8 cellular contexts compared by ENCODE assay signal in genomic region chr1:42777860-42778259, GRCh38. TPM values are rescaled to one million over a fixed set of nuclear protein-coding genes. Genes with fewer than 3 reads are reported as not detected.
DNase-seq lines count a peak whose midpoint lies in the region; ATAC-seq and TF ChIP-seq lines count a peak whose summit lies in the region.

No MANE protein-coding gene starts in this region.

- peaks cover 0 to 79% (median 16%) of the 10 kb centered on the region in 3 donors for H3K36me3 ChIP-seq in tibial nerve

- no peak overlapping the region for H3K27ac ChIP-seq in tibial nerve

- H3K4me3 ChIP-seq in GM12865 (ENCODE audit: low read depth, low read length) (no peak overlapping the region), astrocyte of the cerebellum (ENCODE audit: low read depth, low read length) (no peak overlapping the region), tibial nerve (no peak overlapping the region)

- TF ChIP-seq EP300 in tibial nerve (IDR thresholded peaks at IDR 0.05), result no peak

- H3K27me3 ChIP-seq in tibial nerve, result no peaks in the 10 kb centered on the region

- DNase-seq in Ammon's horn (ENCODE audit: low spot score) (peak; percentile 72), GM12865 (ENCODE audit: low read depth) (peak; percentile 42), NCI-H526 treated with DMSO at 0.1 percent for 48 hours (lab: John Stamatoyannopoulos, UW) (peak; percentile 22), astrocyte of the cerebellum (ENCODE audit: low read depth) (peak; percentile 15), iPS-NIHi7 (ENCODE audit: extremely low spot score) (peak; percentile 74), tibial nerve (ENCODE audit: low spot score in 2 of 2) (peak in 1 of 2 donors; percentile 53)

- H3K4me1 ChIP-seq in tibial nerve, result peaks cover 0 to 3% (median 0%) of the 10 kb centered on the region in 4 donors

- ATAC-seq in GM18520 (IDR thresholded peaks at IDR 0.05; ENCODE audit: unreplicated experiment) (no peak), GM18498 (IDR thresholded peaks at IDR 0.05; ENCODE audit: unreplicated experiment) (no peak)

- in situ Hi-C loops in astrocyte of the cerebellum (cut with HindIII; ENCODE audit: low sequenced_read_pairs), result no loop called here

- TF ChIP-seq POLR2A in tibial nerve (IDR thresholded peaks at IDR 0.05), result no peak

- no peaks in the 10 kb centered on the region for H3K9me3 ChIP-seq in tibial nerve

- TF ChIP-seq CTCF in GM12865 (IDR thresholded peaks at IDR 0.05; ENCODE audit: insufficient read depth, low read depth, low read length, missing control alignments) (peak; percentile 64), astrocyte of the cerebellum (IDR thresholded peaks at IDR 0.05; ENCODE audit: low read depth, low read length, missing control alignments) (peak; percentile 75), tibial nerve (IDR thresholded peaks at IDR 0.05) (peak; percentile 26 to 72 (median 61))

RNA-seq across cellular contexts. Expression of gene TMEM269, which starts 6.9 kb away (rescaled TPM):
- total RNA-seq in tibial nerve, result under 1 TPM in 3 of 4 donors, not detected in 1; 0.21 to 0.30 (median 0.22) TPM

RNA-seq across cellular contexts. Expression of gene C1orf50, which starts 10.8 kb away (rescaled TPM):
- total RNA-seq in tibial nerve, result 1 to 10 TPM; 3.0 to 8.4 (median 3.5) TPM

RNA-seq across cellular contexts. Expression of gene P3H1, which starts 11.0 kb away (rescaled TPM):
- 10 to 100 TPM; 42.4 to 83.9 (median 65.1) TPM for total RNA-seq in tibial nerve

RNA-seq across cellular contexts. Expression of gene CLDN19, which starts 37.8 kb away (rescaled TPM):
- total RNA-seq in tibial nerve, result 100 to 1,000 TPM; 136 to 259 (median 218) TPM

RNA-seq across cellular contexts. Expression of gene ERMAP, which starts 39.1 kb away (rescaled TPM):
- 10 to 100 TPM in 2 of 4 donors, 1 to 10 TPM in 2; 4.1 to 14.2 (median 8.3) TPM for total RNA-seq in tibial nerve
